Comparison of ENCODE assay signal across 21 cellular contexts in genomic region chr11:126232683-126233082, GRCh38. TPM values are rescaled to one million over a fixed set of nuclear protein-coding genes. Genes with fewer than 3 reads are reported as not detected.
DNase-seq lines count a peak whose midpoint lies in the region; ATAC-seq, FAIRE-seq and TF ChIP-seq lines count a peak whose summit lies in the region.
"Had no signal": no experiment of that assay in that cellular context is flagged by ENCODE, and none has a peak within 500 bp of the region (broad histone marks: within the 10 kb centered on the region; RNA-seq: fewer than 3 reads in every experiment).

No MANE protein-coding gene starts in this region.

- intact Hi-C loops in kidney (cut with DNase I), result no loop called here
- intact Hi-C loops in ovary (cut with DNase I), result no loop called here

- H3K4me1 ChIP-seq in kidney (ENCODE audit: control insufficient read depth in 1 of 2, insufficient read depth in 1 of 2, low read depth in 1 of 2, low read length in 2 of 2) (peaks cover 3 to 12% of the 10 kb centered on the region in 2 donors), ovary (ENCODE audit: insufficient read depth) (no peaks in the 10 kb centered on the region)
- H3K4me1 ChIP-seq: HAP-1 had no signal

- WGBS in ovary, 3 donors, result 91 to 94% (median 92%) methylated on average over 3 of the region's 3 CpGs

- DNase-seq in RCC 7860 (ENCODE audit: low spot score) (no peak), dermis blood vessel endothelial cell (peak; percentile 37), kidney (no peak), SKM-1 treated with dmso at 0.1 percent for 144 hours (lab: John Stamatoyannopoulos, UW; ENCODE audit: unreplicated experiment) (no peak), ovary (no peak), cortex of kidney (lab: John Stamatoyannopoulos, UW) (no peak)
- DNase-seq: 8988T; C1 segment of cervical spinal cord; Calu3; CD4-positive, alpha-beta memory T cell; COR-L47; DMS153; DND-41; GDM1; GOT3 had no signal

- no peak for TF ChIP-seq CTCF in kidney (IDR thresholded peaks at IDR 0.05; ENCODE audit: borderline replicate concordance, extremely low read depth, insufficient read depth)
- no peak for TF ChIP-seq CTCF in ovary (IDR thresholded peaks at IDR 0.05)

- H3K27ac ChIP-seq in kidney (ENCODE audit: low read depth in 2 of 2, low read length in 2 of 2), result no peak overlapping the region
- no peak overlapping the region for H3K27ac ChIP-seq in ovary

- ATAC-seq in GM21786 (IDR thresholded peaks at IDR 0.05; ENCODE audit: unreplicated experiment), result no peak
- ATAC-seq: GM12878 had no signal

- peak; percentile 78 for FAIRE-seq in G401.6 (lab: Jason Lieb, UNC)
- FAIRE-seq in RCC 7860 (lab: Jason Lieb, UNC), result peak; percentile 52
- FAIRE-seq in kidney (lab: Jason Lieb, UNC), result peak; percentile 80
- FAIRE-seq: GM12878, GM19239, H54 had no signal

- no peak for TF ChIP-seq EP300 in ovary (IDR thresholded peaks at IDR 0.05)

- H3K9ac ChIP-seq in kidney (ENCODE audit: low read length in 2 of 2), result no peak overlapping the region

- H3K4me3 ChIP-seq in kidney (ENCODE audit: low read length in 2 of 2) (no peak overlapping the region), ovary (no peak overlapping the region)
- H3K4me3 ChIP-seq: GM12878, HAP-1 had no signal

- no peaks in the 10 kb centered on the region for H3K9me3 ChIP-seq in kidney (ENCODE audit: control insufficient read depth in 1 of 2, low read length in 2 of 2)
- no peaks in the 10 kb centered on the region for H3K9me3 ChIP-seq in ovary
- H3K9me3 ChIP-seq: HAP-1 had no signal

- H3K36me3 ChIP-seq in kidney (ENCODE audit: control insufficient read depth in 1 of 2, insufficient read depth in 2 of 2, low read length in 2 of 2) (peaks cover 0 to 7% of the 10 kb centered on the region in 2 donors), ovary (no peaks in the 10 kb centered on the region)
- H3K36me3 ChIP-seq: HAP-1 had no signal

- TF ChIP-seq POLR2A in ovary (IDR thresholded peaks at IDR 0.05), result no peak

- H3K27me3 ChIP-seq in ovary, result no peaks in the 10 kb centered on the region

RNA-seq across cellular contexts. Expression of gene FAM118B, which starts 21.1 kb away (rescaled TPM):
- total RNA-seq in dermis blood vessel endothelial cell, result 31.8 and 46.5 TPM in 2 replicates
- total RNA-seq in kidney, result 21.5 TPM
- polyA plus RNA-seq in kidney (ENCODE audit: insufficient read depth, low read depth, low replicate concordance), result 14.0 TPM
- 10 to 100 TPM in 6 of 7 donors, 1 to 10 TPM in 1; 7.3 to 18.5 (median 12.7) TPM for total RNA-seq in ovary
- 10 to 100 TPM in 1 of 2 donors, 1 to 10 TPM in 1; 7.4 to 18.9 TPM for polyA plus RNA-seq in ovary

RNA-seq across cellular contexts. Expression of gene RPUSD4, which starts 21.2 kb away (rescaled TPM):
- total RNA-seq in dermis blood vessel endothelial cell (39.7 and 41.0 TPM in 2 replicates), kidney (20.7 TPM), ovary (10 to 100 TPM; 18.2 to 29.0 (median 26.2) TPM)
- polyA plus RNA-seq in kidney (ENCODE audit: insufficient read depth, low read depth, low replicate concordance) (13.6 TPM), ovary (10 to 100 TPM; 21.6 to 30.3 TPM)

RNA-seq across cellular contexts. Expression of gene SRPRA, which starts 36.0 kb away (rescaled TPM):
- total RNA-seq in dermis blood vessel endothelial cell (43.9 and 85.5 TPM in 2 replicates), kidney (116 TPM), ovary (100 to 1,000 TPM in 2 of 7 donors, 10 to 100 TPM in 5; 45.3 to 113 (median 86.0) TPM)
- polyA plus RNA-seq in kidney (ENCODE audit: insufficient read depth, low read depth, low replicate concordance) (55.2 TPM), ovary (100 to 1,000 TPM in 1 of 2 donors, 10 to 100 TPM in 1; 50.1 to 115 TPM)

RNA-seq across cellular contexts. Expression of gene FOXRED1, which starts 36.3 kb away (rescaled TPM):
- total RNA-seq in dermis blood vessel endothelial cell, result 11.2 and 17.5 TPM in 2 replicates
- 21.5 TPM for total RNA-seq in kidney
- polyA plus RNA-seq in kidney (ENCODE audit: insufficient read depth, low read depth, low replicate concordance), result 37.1 TPM
- total RNA-seq in ovary, result 10 to 100 TPM; 10.3 to 24.8 (median 17.3) TPM
- polyA plus RNA-seq in ovary, result 10 to 100 TPM; 15.2 to 18.8 TPM

RNA-seq across cellular contexts. Expression of gene TIRAP, which starts 50.2 kb away (rescaled TPM):
- total RNA-seq in dermis blood vessel endothelial cell, result 5.1 and 6.8 TPM in 2 replicates
- total RNA-seq in kidney, result 12.1 TPM
- polyA plus RNA-seq in kidney (ENCODE audit: insufficient read depth, low read depth, low replicate concordance), result 5.8 TPM
- 10 to 100 TPM in 6 of 7 donors, 1 to 10 TPM in 1; 7.6 to 16.0 (median 14.5) TPM for total RNA-seq in ovary
- polyA plus RNA-seq in ovary, result 10 to 100 TPM; 11.8 to 13.9 TPM
